In genomic region chr10:4708123-4708759, GRCh38 we compare ENCODE assay signal across 11 cellular contexts.
DNase-seq lines count a peak whose midpoint lies in the region; ATAC-seq and TF ChIP-seq lines count a peak whose summit lies in the region.
"Had no signal": no experiment of that assay in that cellular context is flagged by ENCODE, and none has a peak within 500 bp of the region (broad histone marks: within the 10 kb centered on the region; RNA-seq: fewer than 3 reads in every experiment).

No MANE protein-coding gene starts in this region.

- H3K27ac ChIP-seq in RWPE2 (ENCODE audit: poor library complexity, severe bottlenecking) = no peak overlapping the region
- no peak overlapping the region for H3K27ac ChIP-seq in colonic mucosa
- H3K27ac ChIP-seq: heart right ventricle, tibial nerve had no signal

- H3K9ac ChIP-seq in colonic mucosa (ENCODE audit: low read depth in 2 of 2, low read length in 2 of 2) = no peak overlapping the region

- ATAC-seq in GM19438 (IDR thresholded peaks at IDR 0.05; ENCODE audit: low read depth, unreplicated experiment) = peak; percentile 78
- ATAC-seq in RWPE2 (ENCODE audit: low read depth) = no peak
- ATAC-seq: heart right ventricle had no signal

- H3K4me1 ChIP-seq in RWPE2 (ENCODE audit: insufficient read depth, poor library complexity, severe bottlenecking) = peaks cover 17% of the 10 kb centered on the region
- no peaks in the 10 kb centered on the region for H3K4me1 ChIP-seq in colonic mucosa
- H3K4me1 ChIP-seq: tibial nerve had no signal

- DNase-seq in DMS 273 (lab: John Stamatoyannopoulos, UW; ENCODE audit: unreplicated experiment) = peak; percentile 2
- DNase-seq in DMS 273 treated with DMSO at 0.1 percent for 48 hours (lab: John Stamatoyannopoulos, UW) = no peak
- DNase-seq in RWPE2 (ENCODE audit: low spot score) = no peak
- peak; percentile 44 for DNase-seq in iPS DF 4.7 (ENCODE audit: extremely low read depth, low spot score)
- no peak for DNase-seq in NCI-H1417 treated with DMSO at 0.1 percent for 48 hours (lab: John Stamatoyannopoulos, UW)
- no peak for DNase-seq in colonic mucosa
- no peak for DNase-seq in EL
- DNase-seq: 8988T, heart right ventricle had no signal

- H3K36me3 ChIP-seq in RWPE2 (ENCODE audit: low read depth) (no peaks in the 10 kb centered on the region), colonic mucosa (no peaks in the 10 kb centered on the region)
- H3K36me3 ChIP-seq: heart right ventricle, tibial nerve had no signal

- H3K4me3 ChIP-seq in RWPE2 (ENCODE audit: severe bottlenecking) = no peak overlapping the region
- H3K4me3 ChIP-seq in colonic mucosa = no peak overlapping the region
- H3K4me3 ChIP-seq: heart right ventricle, tibial nerve had no signal

- intact Hi-C loops in colonic mucosa (cut with DNase I) = no loop called here

- H3K9me3 ChIP-seq in RWPE2 (ENCODE audit: severe bottlenecking) = no peaks in the 10 kb centered on the region
- no peaks in the 10 kb centered on the region for H3K9me3 ChIP-seq in colonic mucosa
- H3K9me3 ChIP-seq: heart right ventricle, tibial nerve had no signal

- TF ChIP-seq CTCF in RWPE2 (IDR thresholded peaks at IDR 0.05; ENCODE audit: poor library complexity, severe bottlenecking) (peak; percentile 19), colonic mucosa (IDR thresholded peaks at IDR 0.05) (no peak)

- H3K27me3 ChIP-seq in RWPE2 (ENCODE audit: insufficient read depth, poor library complexity, severe bottlenecking) (no peaks in the 10 kb centered on the region), colonic mucosa (no peaks in the 10 kb centered on the region)
- H3K27me3 ChIP-seq: tibial nerve had no signal

Comparison
In these comparisons a context has a peak if more than half of its experiments do, and no peak if none do; other contexts are left out.
1. DNase-seq: peak in DMS 273 (single experiment) and iPS DF 4.7 (single experiment); none in DMS 273 treated with DMSO at 0.1 percent for 48 hours (single experiment), RWPE2 (single experiment), NCI-H1417 treated with DMSO at 0.1 percent for 48 hours (single experiment), colonic mucosa (single experiment) and EL (single experiment).